In the genomic region with DNA sequence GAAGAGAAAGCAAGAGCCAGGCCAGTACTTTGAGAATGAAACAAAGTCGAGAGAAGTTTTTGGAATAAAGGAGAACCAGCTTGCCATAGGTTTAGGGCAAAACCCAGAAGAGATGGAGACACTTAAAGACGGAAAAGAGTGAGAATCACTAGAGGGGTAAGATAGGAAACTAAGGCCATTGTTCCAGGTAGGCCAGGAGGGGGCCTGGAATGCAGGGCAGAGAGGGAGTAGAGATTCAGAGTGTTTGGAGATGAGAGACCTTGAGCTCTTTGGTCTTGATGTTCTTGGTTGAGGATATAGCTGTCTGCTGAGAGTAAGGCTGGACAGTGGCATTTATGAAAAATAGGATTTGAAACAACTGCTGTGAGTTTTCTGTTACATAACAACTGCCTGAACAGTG, we compare ENCODE assay signal across 25 cellular contexts.
DNase-seq lines count a peak whose midpoint lies in the region; ATAC-seq, FAIRE-seq and TF ChIP-seq lines count a peak whose summit lies in the region.
"Had no signal": no experiment of that assay in that cellular context is flagged by ENCODE, and none has a peak within 500 bp of the region (broad histone marks: within the 10 kb centered on the region; RNA-seq: fewer than 3 reads in every experiment).

No MANE protein-coding gene starts in this region.

- POLR2A ChIA-PET in IMR-90 (lab: Charles Lee; ENCODE audit: unreplicated experiment) (no interaction called here), H1 (lab: Charles Lee; ENCODE audit: partially characterized antibody) (no interaction called here)

- in situ Hi-C loops in IMR-90 (cut with MboI; ENCODE audit: low sequenced_read_pairs) = no loop called here

- H2AFZ ChIP-seq in GM23338 (no peak overlapping the region), IMR-90 (replicated peaks; ENCODE audit: low read length, poor library complexity) (no peak overlapping the region), H1 (ENCODE audit: low read length) (no peak overlapping the region)

- H3K27ac ChIP-seq in GM23338 (ENCODE audit: low read depth) (no peak overlapping the region), IMR-90 (ENCODE audit: insufficient read depth, low read length) (no peak overlapping the region), H1 (ENCODE audit: low read depth, low read length) (no peak overlapping the region), mesendoderm (ENCODE audit: low read depth, low read length) (no peak overlapping the region)
- H3K27ac ChIP-seq: 22Rv1; A549; BLaER1 treated with 17β-estradiol and CSF1 and Interleukin-3, amounts not matched to agents 10 nM and 100 nM; C4-2B had no signal

- no peaks in the 10 kb centered on the region for H3K79me2 ChIP-seq in GM23338 (replicated peaks; ENCODE audit: insufficient read depth)
- H3K79me2 ChIP-seq in H1 (ENCODE audit: control insufficient read depth in 1 of 2, insufficient read depth in 2 of 2, low read length in 2 of 2) = no peaks in the 10 kb centered on the region
- H3K79me2 ChIP-seq in mesendoderm (ENCODE audit: control insufficient read depth, insufficient read depth, low read length) = no peaks in the 10 kb centered on the region

- H4K20me1 ChIP-seq in GM23338 (replicated peaks; ENCODE audit: insufficient read depth) (no peaks in the 10 kb centered on the region), IMR-90 (ENCODE audit: insufficient read depth, low read length) (no peaks in the 10 kb centered on the region), H1 (replicated peaks in 1 of 2; ENCODE audit: control insufficient read depth in 1 of 2, insufficient read depth in 2 of 2, low read length in 2 of 2) (no peaks in the 10 kb centered on the region)
- H4K20me1 ChIP-seq: BLaER1 treated with 17β-estradiol and CSF1 and Interleukin-3, amounts not matched to agents 10 nM and 100 nM had no signal

- DNase-seq in GM23338 (ENCODE audit: low spot score) (no peak), IMR-90 (no peak), H1 (ENCODE audit: low read depth in 1 of 2, low spot score in 2 of 2) (no peak), mesendoderm (peak; percentile 19), COR-L47 (lab: John Stamatoyannopoulos, UW) (no peak)
- DNase-seq in activated naive CD4-positive, alpha-beta T cell treated with anti-CD3 and anti-CD28 coated beads, Interleukin-2, amount 50 U/mL, for 72 hours (ENCODE audit: low spot score in 2 of 2) = no peak
- DNase-seq in activated CD8-positive, alpha-beta memory T cell treated with anti-CD3 and anti-CD28 coated beads, Interleukin-2, amount 10 ng/mL, durations not matched to agents 7 days and 5 days = no peak
- DNase-seq: AML-193; CD4-positive, alpha-beta T cell; CD8-positive, alpha-beta T cell; DMS 273 treated with DMSO at 0.1 percent for 48 hours; DMS153; DMS53; DMS79; DND-41; EL; GDM1 had no signal

- TF ChIP-seq RAD21 in IMR-90 (IDR thresholded peaks at IDR 0.05; ENCODE audit: low read length) = no peak
- TF ChIP-seq RAD21 in H1 (IDR thresholded peaks at IDR 0.05 in 1 of 2, conservative IDR thresholded peaks at IDR 0.05 in 1 of 2; ENCODE audit: low read depth in 2 of 2, low read length in 2 of 2) = no peak

- no peak overlapping the region for H2BK120ac ChIP-seq in IMR-90 (ENCODE audit: low read depth, low read length)
- no peak overlapping the region for H2BK120ac ChIP-seq in H1 (replicated peaks; ENCODE audit: low read depth, low read length)
- H2BK120ac ChIP-seq in mesendoderm (ENCODE audit: low read depth, low read length) = no peak overlapping the region

- no peak overlapping the region for H2BK12ac ChIP-seq in H1 (ENCODE audit: low read depth, low read length)

- no peak overlapping the region for H3K18ac ChIP-seq in IMR-90 (ENCODE audit: low read depth, low read length)
- no peak overlapping the region for H3K18ac ChIP-seq in H1 (ENCODE audit: extremely low read depth, low read length)
- no peak overlapping the region for H3K18ac ChIP-seq in mesendoderm (ENCODE audit: low read length)

- CTCF ChIA-PET in IMR-90 (lab: Yijun Ruan, JAX) (no interaction called here), H1 (lab: Charles Lee; ENCODE audit: partially characterized antibody) (interaction anchor here (1.2 kb wide), 1 partner anchor 27 kb away, joined by 3 read pairs; no protein-coding TSS in a partner anchor)
- CTCF ChIA-PET in activated CD8-positive, alpha-beta memory T cell treated with anti-CD3 and anti-CD28 coated beads, Interleukin-2, amount 10 ng/mL, durations not matched to agents 7 days and 5 days (lab: Charles Lee) = no interaction called here

- no peaks in the 10 kb centered on the region for H3K36me3 ChIP-seq in GM23338 (ENCODE audit: insufficient read depth)
- H3K36me3 ChIP-seq in IMR-90 (ENCODE audit: control insufficient read depth, insufficient read depth, low read length) = no peaks in the 10 kb centered on the region
- no peaks in the 10 kb centered on the region for H3K36me3 ChIP-seq in H1 (ENCODE audit: control insufficient read depth in 2 of 4, insufficient read depth in 4 of 4, low read length in 3 of 4)
- H3K36me3 ChIP-seq in mesendoderm (ENCODE audit: control insufficient read depth, insufficient read depth, low read length) = no peaks in the 10 kb centered on the region
- H3K36me3 ChIP-seq: BLaER1 treated with 17β-estradiol and CSF1 and Interleukin-3, amounts not matched to agents 10 nM and 100 nM had no signal

- no peak overlapping the region; the same call in 1 of the 2 replicates for H4K91ac ChIP-seq in IMR-90 (ENCODE audit: insufficient read depth, low read depth, low read length)
- H4K91ac ChIP-seq in H1 (replicated peaks; ENCODE audit: insufficient read length, low read length) = no peak overlapping the region

- H2BK5ac ChIP-seq in IMR-90 (ENCODE audit: low read depth, low read length, poor library complexity, severe bottlenecking) = no peak overlapping the region
- H2BK5ac ChIP-seq in H1 (ENCODE audit: low read depth, low read length) = no peak overlapping the region
- H2BK5ac ChIP-seq in mesendoderm (ENCODE audit: low read length) = no peak overlapping the region

- H3K9me1 ChIP-seq in IMR-90 (ENCODE audit: insufficient read depth, low read length) = no peaks in the 10 kb centered on the region; the same call in 1 of the 2 replicates

- H2AK9ac ChIP-seq in IMR-90 (replicated peaks; ENCODE audit: low read depth, low read length, poor library complexity) = no peak overlapping the region

- TF ChIP-seq EP300 in H1 (IDR thresholded peaks at IDR 0.05; ENCODE audit: borderline replicate concordance in 1 of 2, low read depth in 2 of 2, low read length in 2 of 2) = no peak

- intact Hi-C loops in IMR-90 (cut with micrococcal nuclease) = no loop called here

- H3K27me3 Mint-ChIP-seq in GM23338 (ENCODE audit: insufficient read depth, low read depth, poor library complexity) = no peaks in the 10 kb centered on the region
- no peaks in the 10 kb centered on the region for H3K27me3 Mint-ChIP-seq in activated CD8-positive, alpha-beta memory T cell treated with anti-CD3 and anti-CD28 coated beads, Interleukin-2, amount 10 ng/mL, durations not matched to agents 7 days and 5 days
- H3K27me3 Mint-ChIP-seq: B cell; CD4-positive, alpha-beta T cell had no signal

- H3K36me3 Mint-ChIP-seq in GM23338 (ENCODE audit: low read depth) = no peaks in the 10 kb centered on the region
- no peaks in the 10 kb centered on the region for H3K36me3 Mint-ChIP-seq in activated naive CD4-positive, alpha-beta T cell treated with anti-CD3 and anti-CD28 coated beads, Interleukin-2, amount 50 U/mL, for 72 hours
- no peaks in the 10 kb centered on the region for H3K36me3 Mint-ChIP-seq in activated CD8-positive, alpha-beta memory T cell treated with anti-CD3 and anti-CD28 coated beads, Interleukin-2, amount 10 ng/mL, durations not matched to agents 7 days and 5 days
- H3K36me3 Mint-ChIP-seq: CD8-positive, alpha-beta T cell had no signal

- no peak overlapping the region for H3K23ac ChIP-seq in IMR-90 (ENCODE audit: low read depth, low read length)
- H3K23ac ChIP-seq in H1 (ENCODE audit: insufficient read length) = no peak overlapping the region
- H3K23ac ChIP-seq in mesendoderm (ENCODE audit: low read length) = no peak overlapping the region

- TF ChIP-seq POLR2A in IMR-90 (IDR thresholded peaks at IDR 0.05; ENCODE audit: low read depth, low read length) (no peak), H1 (IDR thresholded peaks at IDR 0.05; ENCODE audit: control extremely low read depth in 1 of 2, low read depth in 2 of 2, low read length in 2 of 2) (no peak)

- H3K27me3 ChIP-seq in GM23338 (ENCODE audit: insufficient read depth) (no peaks in the 10 kb centered on the region), IMR-90 (ENCODE audit: control insufficient read depth, insufficient read depth, low read length) (no peaks in the 10 kb centered on the region), H1 (replicated peaks in 1 of 4; ENCODE audit: control insufficient read depth in 3 of 4, extremely low read depth in 1 of 4, insufficient read depth in 3 of 4, low read length in 3 of 4) (no peaks in the 10 kb centered on the region), mesendoderm (ENCODE audit: insufficient read depth, low read length, poor library complexity) (no peaks in the 10 kb centered on the region)
- H3K27me3 ChIP-seq: BLaER1 treated with 17β-estradiol and CSF1 and Interleukin-3, amounts not matched to agents 10 nM and 100 nM had no signal

- H2AK5ac ChIP-seq in IMR-90 (ENCODE audit: low read depth, low read length) = no peak overlapping the region
- H2AK5ac ChIP-seq in H1 (ENCODE audit: low read depth, low read length) = no peak overlapping the region
- no peak overlapping the region for H2AK5ac ChIP-seq in mesendoderm (ENCODE audit: low read length)

- H3K9ac ChIP-seq in IMR-90 (ENCODE audit: low read depth, low read length) = no peak overlapping the region
- no peak overlapping the region for H3K9ac ChIP-seq in H1 (replicated peaks in 1 of 4; ENCODE audit: extremely low read depth in 1 of 4, low read depth in 3 of 4, low read length in 3 of 4)
- no peak overlapping the region for H3K9ac ChIP-seq in mesendoderm (ENCODE audit: low read length)
- H3K9ac ChIP-seq: BLaER1 treated with 17β-estradiol and CSF1 and Interleukin-3, amounts not matched to agents 10 nM and 100 nM had no signal

- H3K56ac ChIP-seq in IMR-90 (ENCODE audit: extremely low read depth, insufficient read depth, low read length) = no peak overlapping the region
- no peak overlapping the region for H3K56ac ChIP-seq in H1 (replicated peaks; ENCODE audit: insufficient read length, low read depth, low read length)
- H3K56ac ChIP-seq in mesendoderm (ENCODE audit: low read length) = no peak overlapping the region

- TF ChIP-seq CTCF in GM23338 (conservative IDR thresholded peaks at IDR 0.05; ENCODE audit: low read depth in 2 of 2) (no peak), IMR-90 (conservative IDR thresholded peaks at IDR 0.05; ENCODE audit: low read depth, low read length) (no peak), H1 (IDR thresholded peaks at IDR 0.05; ENCODE audit: control extremely low read depth in 1 of 3, insufficient read depth in 1 of 3, low read depth in 1 of 3, low read length in 3 of 3) (no peak)

- H3K14ac ChIP-seq in IMR-90 (replicated peaks; ENCODE audit: low read depth, low read length) (no peak overlapping the region), H1 (ENCODE audit: insufficient read length) (no peak overlapping the region)

- dilution Hi-C loops in IMR-90 (cut with HindIII; ENCODE audit: low sequenced_read_pairs, unreplicated experiment) = no loop called here

- no TSS peak for BruUV-seq in IMR-90 (replicated peaks; lab: Mats Ljungman, UMichigan)

- no peak overlapping the region for H3K4me3 ChIP-seq in GM23338
- no peak overlapping the region for H3K4me3 ChIP-seq in IMR-90 (ENCODE audit: insufficient read depth, low read depth, low read length)
- H3K4me3 ChIP-seq in H1 (ENCODE audit: extremely low read depth in 1 of 4, insufficient read depth in 2 of 4, low read depth in 3 of 4, low read length in 4 of 4) = no peak overlapping the region
- H3K4me3 ChIP-seq in mesendoderm (ENCODE audit: low read length) = no peak overlapping the region
- H3K4me3 ChIP-seq: A549; BLaER1 treated with 17β-estradiol and CSF1 and Interleukin-3, amounts not matched to agents 10 nM and 100 nM; GM12878 had no signal

- H3K4ac ChIP-seq in IMR-90 (ENCODE audit: low read depth, low read length) (no peak overlapping the region; the same call in 1 of the 2 replicates), H1 (replicated peaks; ENCODE audit: insufficient read length, low read depth, low read length) (no peak overlapping the region), mesendoderm (ENCODE audit: low read depth, low read length) (no peak overlapping the region)

- no peaks in the 10 kb centered on the region for H3K4me1 Mint-ChIP-seq in GM23338
- H3K4me1 Mint-ChIP-seq in activated CD8-positive, alpha-beta memory T cell treated with anti-CD3 and anti-CD28 coated beads, Interleukin-2, amount 10 ng/mL, durations not matched to agents 7 days and 5 days = no peaks in the 10 kb centered on the region
- H3K4me1 Mint-ChIP-seq: B cell had no signal

- no peak overlapping the region for H3K27ac Mint-ChIP-seq in GM23338
- H3K27ac Mint-ChIP-seq in activated naive CD4-positive, alpha-beta T cell treated with anti-CD3 and anti-CD28 coated beads, Interleukin-2, amount 50 U/mL, for 72 hours = no peak overlapping the region
- no peak overlapping the region for H3K27ac Mint-ChIP-seq in activated CD8-positive, alpha-beta memory T cell treated with anti-CD3 and anti-CD28 coated beads, Interleukin-2, amount 10 ng/mL, durations not matched to agents 7 days and 5 days
- H3K27ac Mint-ChIP-seq: B cell; CD4-positive, alpha-beta T cell; CD8-positive, alpha-beta T cell had no signal

- no peak for FAIRE-seq in H1 (lab: Jason Lieb, UNC)
- FAIRE-seq: A549, GM12878, GM12892, GM18507 had no signal

- no peaks in the 10 kb centered on the region for H3F3A ChIP-seq in GM23338 (replicated peaks; ENCODE audit: low read depth)

- no peak overlapping the region for H3K4me2 ChIP-seq in GM23338
- H3K4me2 ChIP-seq in IMR-90 (ENCODE audit: low read depth, low read length) = no peak overlapping the region
- no peak overlapping the region for H3K4me2 ChIP-seq in H1 (ENCODE audit: insufficient read depth in 1 of 2, low read depth in 2 of 2, low read length in 2 of 2)
- H3K4me2 ChIP-seq in mesendoderm (ENCODE audit: low read length) = no peak overlapping the region
- H3K4me2 ChIP-seq: A549; BLaER1 treated with 17β-estradiol and CSF1 and Interleukin-3, amounts not matched to agents 10 nM and 100 nM had no signal

- no peaks in the 10 kb centered on the region for H3K9me3 ChIP-seq in IMR-90 (ENCODE audit: control insufficient read depth, insufficient read depth, low read length)
- H3K9me3 ChIP-seq in H1 (ENCODE audit: insufficient read depth in 2 of 2, low read depth in 1 of 2, low read length in 1 of 2) = no peaks in the 10 kb centered on the region
- H3K9me3 ChIP-seq: A549 had no signal

- 80% methylated on average over 1 of the region's 2 CpGs; no CpG with 5 or more reads in 1 of the 2 experiments for WGBS in IMR-90 (ENCODE audit: extremely low coverage in 2 of 2, insufficient read length in 1 of 2), 2 experiments
- 88% methylated on average over 2 of the region's 2 CpGs; no CpG with 5 or more reads in 1 of the 2 experiments for WGBS in H1 (ENCODE audit: extremely low coverage in 1 of 2, insufficient coverage in 1 of 2, insufficient read length in 1 of 2, insufficient replicate concordance in 2 of 2, low coverage in 1 of 2, low lambda C conversion rate in 2 of 2, missing lambda C conversion rate in 1 of 2), 2 experiments
- no CpG with 5 or more reads among the region's 2 CpGs for WGBS in mesendoderm (ENCODE audit: extremely low coverage, insufficient coverage, low lambda C conversion rate)

- H2BK20ac ChIP-seq in IMR-90 (ENCODE audit: low read depth, low read length) = no peak overlapping the region
- H2BK20ac ChIP-seq in H1 (ENCODE audit: low read length) = no peak overlapping the region

- H4K5ac ChIP-seq in IMR-90 (ENCODE audit: low read depth, low read length) = no peak overlapping the region
- no peak overlapping the region for H4K5ac ChIP-seq in H1 (ENCODE audit: insufficient read length, low read depth, low read length)
- H4K5ac ChIP-seq in mesendoderm (ENCODE audit: low read length) = no peak overlapping the region

- ATAC-seq in GM23338 = peak; percentile 35; the same call in 1 of the 3 replicates
- ATAC-seq in IMR-90 (ENCODE audit: low read depth) = no peak
- ATAC-seq in activated naive CD4-positive, alpha-beta T cell treated with anti-CD3 and anti-CD28 coated beads, Interleukin-2, amount 50 U/mL, for 72 hours = no peak
- no peak for ATAC-seq in activated CD8-positive, alpha-beta memory T cell treated with anti-CD3 and anti-CD28 coated beads, Interleukin-2, amount 10 ng/mL, durations not matched to agents 7 days and 5 days
- ATAC-seq: A549; CD8-positive, alpha-beta T cell; GM12878 had no signal

- H3K79me1 ChIP-seq in IMR-90 (ENCODE audit: low read depth in 1 of 2, low read length in 2 of 2) = no peaks in the 10 kb centered on the region
- no peaks in the 10 kb centered on the region for H3K79me1 ChIP-seq in H1 (ENCODE audit: low read depth, low read length)
- no peaks in the 10 kb centered on the region for H3K79me1 ChIP-seq in mesendoderm (ENCODE audit: low read length)

- H4K8ac ChIP-seq in IMR-90 (ENCODE audit: low read depth in 2 of 2, low read length in 2 of 2) (no peak overlapping the region), H1 (ENCODE audit: extremely low read depth, insufficient read depth, low read length) (no peak overlapping the region), mesendoderm (ENCODE audit: low read depth, low read length) (no peak overlapping the region)

- H3K9me3 Mint-ChIP-seq in GM23338 = peaks cover 4% of the 10 kb centered on the region; the same call in 1 of the 3 replicates
- peaks cover 5 to 8% of the 10 kb centered on the region in 2 donors for H3K9me3 Mint-ChIP-seq in activated naive CD4-positive, alpha-beta T cell treated with anti-CD3 and anti-CD28 coated beads, Interleukin-2, amount 50 U/mL, for 72 hours
- no peaks in the 10 kb centered on the region for H3K9me3 Mint-ChIP-seq in activated CD8-positive, alpha-beta memory T cell treated with anti-CD3 and anti-CD28 coated beads, Interleukin-2, amount 10 ng/mL, durations not matched to agents 7 days and 5 days (ENCODE audit: low read depth)
- H3K9me3 Mint-ChIP-seq: CD4-positive, alpha-beta T cell had no signal

- H3K4me1 ChIP-seq in GM23338 (ENCODE audit: insufficient read depth) (no peaks in the 10 kb centered on the region), IMR-90 (ENCODE audit: control insufficient read depth, insufficient read depth, low read length) (peaks cover 6% of the 10 kb centered on the region), H1 (replicated peaks in 1 of 4; ENCODE audit: control insufficient read depth in 3 of 4, insufficient read depth in 4 of 4, low read length in 3 of 4) (no peaks in the 10 kb centered on the region), mesendoderm (ENCODE audit: control insufficient read depth, low read depth, low read length) (no peaks in the 10 kb centered on the region)
- H3K4me1 ChIP-seq: A549; BLaER1 treated with 17β-estradiol and CSF1 and Interleukin-3, amounts not matched to agents 10 nM and 100 nM had no signal

- H2BK15ac ChIP-seq in IMR-90 (ENCODE audit: low read depth, low read length) = 0 out of 3 replicates have a peak overlapping the region, but pooled peaks have one; percentile 21
- H2BK15ac ChIP-seq in H1 (ENCODE audit: low read length) = no peak overlapping the region
- no peak overlapping the region for H2BK15ac ChIP-seq in mesendoderm (replicated peaks; ENCODE audit: low read depth)

- H3K9me2 ChIP-seq in GM23338 (ENCODE audit: insufficient read depth) = no peaks in the 10 kb centered on the region; the same call in 1 of the 2 replicates

- no peaks in the 10 kb centered on the region for H3K23me2 ChIP-seq in H1 (ENCODE audit: low read depth, low read length)

- no peak overlapping the region for H3K4me3 Mint-ChIP-seq in GM23338
- H3K4me3 Mint-ChIP-seq in activated CD8-positive, alpha-beta memory T cell treated with anti-CD3 and anti-CD28 coated beads, Interleukin-2, amount 10 ng/mL, durations not matched to agents 7 days and 5 days = no peak overlapping the region
- H3K4me3 Mint-ChIP-seq: B cell; CD4-positive, alpha-beta T cell; CD8-positive, alpha-beta T cell had no signal
